In the genomic region with DNA sequence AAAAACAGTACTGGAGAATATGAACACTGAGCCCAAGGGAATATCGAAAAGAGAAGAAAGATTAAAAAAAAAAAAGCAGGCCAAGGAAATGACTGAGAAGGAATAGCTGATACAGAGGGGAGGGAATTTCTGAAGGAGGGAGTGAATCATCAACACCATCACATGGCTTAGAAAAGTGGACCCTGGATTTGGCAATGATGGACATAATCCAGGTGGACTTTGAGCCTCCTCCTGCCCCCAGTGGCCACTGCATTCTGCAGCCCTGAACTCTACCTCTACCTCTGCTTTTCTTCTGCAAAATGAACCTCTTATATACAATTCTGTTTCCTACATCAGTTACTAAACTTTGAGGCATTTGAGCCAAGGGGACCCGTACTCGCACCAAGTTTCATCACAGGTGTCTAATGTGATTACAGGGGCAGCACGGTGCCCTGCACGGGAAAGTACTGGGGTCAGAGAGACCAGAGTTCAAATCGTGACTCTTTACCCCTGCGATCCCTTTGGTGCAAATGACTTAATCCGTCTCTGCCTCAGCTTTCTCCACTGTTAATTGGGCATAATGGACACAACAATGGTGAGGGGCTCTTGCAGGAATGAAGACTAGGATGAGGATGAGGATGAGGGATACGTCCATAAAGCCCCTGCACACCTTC, we compare ENCODE assay signal across 8 cellular contexts. TPM values are rescaled to one million over a fixed set of nuclear protein-coding genes. Genes with fewer than 3 reads are reported as not detected.
A peak's percentile ranks its signal among the peaks of the same experiment; 100 is the strongest.
DNase-seq lines count a peak whose midpoint lies in the region; ATAC-seq and TF ChIP-seq lines count a peak whose summit lies in the region.

No MANE protein-coding gene starts in this region.

- H3K27ac ChIP-seq in C4-2B (peak overlapping the region; percentile 70; the same call in 1 of the 2 replicates), IMR-90 (ENCODE audit: insufficient read depth, low read length) (no peak overlapping the region), breast epithelium (no peak overlapping the region)

- no peaks in the 10 kb centered on the region for H4K20me1 ChIP-seq in IMR-90 (ENCODE audit: insufficient read depth, low read length)

- BruUV-seq in IMR-90 (replicated peaks; lab: Mats Ljungman, UMichigan): no TSS peak

- H4K5ac ChIP-seq in IMR-90 (ENCODE audit: low read depth, low read length): no peak overlapping the region

- H3K9ac ChIP-seq in IMR-90 (ENCODE audit: low read depth, low read length): no peak overlapping the region

- TF ChIP-seq RAD21 in IMR-90 (IDR thresholded peaks at IDR 0.05; ENCODE audit: low read length): no peak

- dilution Hi-C loops in IMR-90 (cut with HindIII; ENCODE audit: low sequenced_read_pairs, unreplicated experiment): no loop called here

- TF ChIP-seq CTCF in C4-2B (conservative IDR thresholded peaks at IDR 0.05) (no peak; the same call in none of the 2 replicates), IMR-90 (conservative IDR thresholded peaks at IDR 0.05; ENCODE audit: low read depth, low read length) (no peak), breast epithelium (IDR thresholded peaks at IDR 0.05) (no peak)

- H2AK9ac ChIP-seq in IMR-90 (replicated peaks; ENCODE audit: low read depth, low read length, poor library complexity): peak overlapping the region; percentile 84

- no peak overlapping the region; the same call in 1 of the 2 replicates for H2BK20ac ChIP-seq in IMR-90 (ENCODE audit: low read depth, low read length)

- intact Hi-C loops in IMR-90 (cut with micrococcal nuclease): loop anchor here (5.0 kb wide), 1 partner anchor 57 kb away; no protein-coding TSS in a partner anchor
- intact Hi-C loops in breast epithelium (cut with DNase I; ENCODE audit: low total_unique reads): no loop called here

- peak overlapping the region; percentile 93 for H2AFZ ChIP-seq in IMR-90 (replicated peaks; ENCODE audit: low read length, poor library complexity)

- POLR2A ChIA-PET in IMR-90 (lab: Charles Lee; ENCODE audit: unreplicated experiment): no interaction called here

- H3K36me3 ChIP-seq in IMR-90 (ENCODE audit: control insufficient read depth, insufficient read depth, low read length) (no peaks in the 10 kb centered on the region), breast epithelium (no peaks in the 10 kb centered on the region)

- no peak for ATAC-seq in IMR-90 (ENCODE audit: low read depth)
- ATAC-seq in HG02981 (IDR thresholded peaks at IDR 0.05; ENCODE audit: unreplicated experiment): no peak

- peaks cover 10% of the 10 kb centered on the region for H3K9me1 ChIP-seq in IMR-90 (ENCODE audit: insufficient read depth, low read length)

- H3K56ac ChIP-seq in IMR-90 (ENCODE audit: extremely low read depth, insufficient read depth, low read length): no peak overlapping the region

- no peak overlapping the region for H2BK5ac ChIP-seq in IMR-90 (ENCODE audit: low read depth, low read length, poor library complexity, severe bottlenecking)

- 0 out of 2 replicates have a peak overlapping the region, but pooled peaks have one; percentile 9 for H3K4ac ChIP-seq in IMR-90 (ENCODE audit: low read depth, low read length)

- no peak overlapping the region for H4K91ac ChIP-seq in IMR-90 (ENCODE audit: insufficient read depth, low read depth, low read length)

- TF ChIP-seq POLR2A in IMR-90 (IDR thresholded peaks at IDR 0.05; ENCODE audit: low read depth, low read length) (no peak), breast epithelium (IDR thresholded peaks at IDR 0.05) (no peak)

- peak overlapping the region in 1 of 2 experiments; percentile 42; a peak in 1 of 4 replicates for H4K8ac ChIP-seq in IMR-90 (ENCODE audit: low read depth in 2 of 2, low read length in 2 of 2)

- DNase-seq in IMR-90 (peak; percentile 61), breast epithelium (ENCODE audit: low spot score in 2 of 2) (no peak), mucosa of gallbladder (ENCODE audit: low spot score) (peak; percentile 74), NCI-H510A (lab: John Stamatoyannopoulos, UW) (no peak), CD1c-positive myeloid dendritic cell (ENCODE audit: extremely low spot score) (no peak), SK-N-DZ (ENCODE audit: low spot score) (no peak)

- 89% methylated on average over 4 of the region's 9 CpGs; no CpG with 5 or more reads in 1 of the 2 experiments for WGBS in IMR-90 (ENCODE audit: extremely low coverage in 2 of 2, insufficient read length in 1 of 2), 2 experiments

- no peak overlapping the region for H3K23ac ChIP-seq in IMR-90 (ENCODE audit: low read depth, low read length)

- H3K79me1 ChIP-seq in IMR-90 (ENCODE audit: low read depth in 1 of 2, low read length in 2 of 2): peaks cover 0 to 7% of the 10 kb centered on the region in 2 experiments; a peak in 2 of 4 replicates

- peak overlapping the region; percentile 35 for H3K14ac ChIP-seq in IMR-90 (replicated peaks; ENCODE audit: low read depth, low read length)

- H3K9me3 ChIP-seq in IMR-90 (ENCODE audit: control insufficient read depth, insufficient read depth, low read length) (no peaks in the 10 kb centered on the region), breast epithelium (no peaks in the 10 kb centered on the region)

- no peak overlapping the region for H2BK15ac ChIP-seq in IMR-90 (ENCODE audit: low read depth, low read length)

- H2AK5ac ChIP-seq in IMR-90 (ENCODE audit: low read depth, low read length): no peak overlapping the region; the same call in 1 of the 2 replicates

- no peaks in the 10 kb centered on the region for H3K27me3 ChIP-seq in IMR-90 (ENCODE audit: control insufficient read depth, insufficient read depth, low read length)
- H3K27me3 ChIP-seq in breast epithelium: no peaks in the 10 kb centered on the region

- no peak overlapping the region for H3K18ac ChIP-seq in IMR-90 (ENCODE audit: low read depth, low read length)

- H3K4me2 ChIP-seq in IMR-90 (ENCODE audit: low read depth, low read length): peak overlapping the region; percentile 57; the same call in 1 of the 2 replicates

- CTCF ChIA-PET in IMR-90 (lab: Yijun Ruan, JAX): interaction anchor here (0.6 kb wide), 1 partner anchor 14 kb away, joined by 3 read pairs; no protein-coding TSS in a partner anchor

- peaks cover 1% of the 10 kb centered on the region; the same call in 1 of the 2 replicates for H3K4me1 ChIP-seq in IMR-90 (ENCODE audit: control insufficient read depth, insufficient read depth, low read length)
- H3K4me1 ChIP-seq in breast epithelium: no peaks in the 10 kb centered on the region

- H3K4me3 ChIP-seq in IMR-90 (ENCODE audit: insufficient read depth, low read depth, low read length) (no peak overlapping the region), breast epithelium (peak overlapping the region; percentile 54 to 79 (median 72))

- H2BK120ac ChIP-seq in IMR-90 (ENCODE audit: low read depth, low read length): no peak overlapping the region

- in situ Hi-C loops in IMR-90 (cut with MboI; ENCODE audit: low sequenced_read_pairs): no loop called here

TF ChIP-seq in IMR-90, 13 proteins besides CTCF, POLR2A, EP300 and RAD21:
- TF ChIP-seq CHD1 (IDR thresholded peaks at IDR 0.05; ENCODE audit: low read depth, low read length): no peak
- TF ChIP-seq FOS (IDR thresholded peaks at IDR 0.05; ENCODE audit: low read depth, low read length): no peak
- TF ChIP-seq, protein P1, sequence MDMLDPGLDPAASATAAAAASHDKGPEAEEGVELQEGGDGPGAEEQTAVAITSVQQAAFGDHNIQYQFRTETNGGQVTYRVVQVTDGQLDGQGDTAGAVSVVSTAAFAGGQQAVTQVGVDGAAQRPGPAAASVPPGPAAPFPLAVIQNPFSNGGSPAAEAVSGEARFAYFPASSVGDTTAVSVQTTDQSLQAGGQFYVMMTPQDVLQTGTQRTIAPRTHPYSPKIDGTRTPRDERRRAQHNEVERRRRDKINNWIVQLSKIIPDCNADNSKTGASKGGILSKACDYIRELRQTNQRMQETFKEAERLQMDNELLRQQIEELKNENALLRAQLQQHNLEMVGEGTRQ (IDR thresholded peaks at IDR 0.05; ENCODE audit: low read depth, low read length): peak; percentile 46
- TF ChIP-seq SMC3 (IDR thresholded peaks at IDR 0.05; ENCODE audit: low read depth, low read length): no peak
- no peak for TF ChIP-seq NFE2L2 (IDR thresholded peaks at IDR 0.05; ENCODE audit: low read depth, low read length)
- TF ChIP-seq, protein P2, sequence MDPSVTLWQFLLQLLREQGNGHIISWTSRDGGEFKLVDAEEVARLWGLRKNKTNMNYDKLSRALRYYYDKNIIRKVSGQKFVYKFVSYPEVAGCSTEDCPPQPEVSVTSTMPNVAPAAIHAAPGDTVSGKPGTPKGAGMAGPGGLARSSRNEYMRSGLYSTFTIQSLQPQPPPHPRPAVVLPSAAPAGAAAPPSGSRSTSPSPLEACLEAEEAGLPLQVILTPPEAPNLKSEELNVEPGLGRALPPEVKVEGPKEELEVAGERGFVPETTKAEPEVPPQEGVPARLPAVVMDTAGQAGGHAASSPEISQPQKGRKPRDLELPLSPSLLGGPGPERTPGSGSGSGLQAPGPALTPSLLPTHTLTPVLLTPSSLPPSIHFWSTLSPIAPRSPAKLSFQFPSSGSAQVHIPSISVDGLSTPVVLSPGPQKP (IDR thresholded peaks at IDR 0.05; ENCODE audit: borderline replicate concordance, low read depth, low read length): no peak
- TF ChIP-seq CEBPB (IDR thresholded peaks at IDR 0.05; ENCODE audit: low read depth, low read length): peak; percentile 30; the same call in 1 of the 2 replicates
- no peak for TF ChIP-seq MAFK (IDR thresholded peaks at IDR 0.05; ENCODE audit: low read depth, low read length)
TF ChIP-seq in IMR-90: peak in this region for 2.

RNA-seq across cellular contexts. Expression of a gene that starts 1.1 kb away (rescaled TPM):
- total RNA-seq in IMR-90 (2012; rRNA removed) (16.5 and 19.2 TPM in 2 replicates), breast epithelium (10 to 100 TPM in 1 of 3 donors, 1 to 10 TPM in 2; 9.2 to 22.0 (median 9.9) TPM), mucosa of gallbladder (115 TPM)
- 21.4 and 26.3 TPM in 2 replicates for polyA plus RNA-seq in IMR-90 (2012; rRNA removed)
- 9.9 and 22.8 TPM in 2 replicates for polyA plus RNA-seq in IMR-90 (2012; cell fraction: cytosol; rRNA removed)
- 3.4 and 11.8 TPM in 2 replicates for polyA plus RNA-seq in IMR-90 (2012; cell fraction: nucleus; rRNA removed; ENCODE audit: low replicate concordance)
- 33.1 and 48.9 TPM in 2 replicates for polyA plus RNA-seq in SK-N-DZ (2014; cell fraction: cytosol; rRNA removed)
- 24.9 and 28.5 TPM in 2 replicates for polyA plus RNA-seq in SK-N-DZ (2014; cell fraction: nucleus; rRNA removed)

Comparison
In these comparisons a context has a peak if more than half of its experiments do, and no peak if none do; other contexts are left out.
1. DNase-seq: peak in IMR-90 (single experiment) and mucosa of gallbladder (single experiment); none in breast epithelium (0 of 2), NCI-H510A (single experiment), CD1c-positive myeloid dendritic cell (single experiment) and SK-N-DZ (single experiment).